Comparison of ENCODE assay signal across 1 cellular context in the genomic region with DNA sequence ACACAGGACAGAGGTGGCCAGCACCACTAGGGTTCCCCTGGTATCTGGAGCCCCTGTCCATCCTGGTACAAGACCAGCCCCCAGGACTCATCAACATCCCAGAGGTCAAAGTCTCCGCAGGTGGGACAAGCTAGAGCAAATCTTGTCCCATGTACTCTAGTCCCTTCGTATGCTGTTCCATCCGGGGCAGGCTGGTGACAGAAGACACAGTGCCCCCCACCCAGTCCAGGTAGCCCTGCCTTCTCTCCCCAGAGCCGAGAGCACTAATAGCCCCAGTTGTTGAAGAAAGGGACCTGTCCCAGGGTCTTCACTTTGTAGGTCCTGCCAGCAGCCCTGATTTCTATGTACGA.
TF ChIP-seq lines count a peak whose summit lies in the region.

No MANE protein-coding gene starts in this region.

TF ChIP-seq in IMR-90, 13 proteins besides CTCF, POLR2A, EP300 and RAD21:
- TF ChIP-seq, protein P1, sequence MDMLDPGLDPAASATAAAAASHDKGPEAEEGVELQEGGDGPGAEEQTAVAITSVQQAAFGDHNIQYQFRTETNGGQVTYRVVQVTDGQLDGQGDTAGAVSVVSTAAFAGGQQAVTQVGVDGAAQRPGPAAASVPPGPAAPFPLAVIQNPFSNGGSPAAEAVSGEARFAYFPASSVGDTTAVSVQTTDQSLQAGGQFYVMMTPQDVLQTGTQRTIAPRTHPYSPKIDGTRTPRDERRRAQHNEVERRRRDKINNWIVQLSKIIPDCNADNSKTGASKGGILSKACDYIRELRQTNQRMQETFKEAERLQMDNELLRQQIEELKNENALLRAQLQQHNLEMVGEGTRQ (IDR thresholded peaks at IDR 0.05; ENCODE audit: low read depth, low read length), result no peak
- TF ChIP-seq, protein P2, sequence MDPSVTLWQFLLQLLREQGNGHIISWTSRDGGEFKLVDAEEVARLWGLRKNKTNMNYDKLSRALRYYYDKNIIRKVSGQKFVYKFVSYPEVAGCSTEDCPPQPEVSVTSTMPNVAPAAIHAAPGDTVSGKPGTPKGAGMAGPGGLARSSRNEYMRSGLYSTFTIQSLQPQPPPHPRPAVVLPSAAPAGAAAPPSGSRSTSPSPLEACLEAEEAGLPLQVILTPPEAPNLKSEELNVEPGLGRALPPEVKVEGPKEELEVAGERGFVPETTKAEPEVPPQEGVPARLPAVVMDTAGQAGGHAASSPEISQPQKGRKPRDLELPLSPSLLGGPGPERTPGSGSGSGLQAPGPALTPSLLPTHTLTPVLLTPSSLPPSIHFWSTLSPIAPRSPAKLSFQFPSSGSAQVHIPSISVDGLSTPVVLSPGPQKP (IDR thresholded peaks at IDR 0.05; ENCODE audit: borderline replicate concordance, low read depth, low read length), result no peak
- TF ChIP-seq BHLHE40 (IDR thresholded peaks at IDR 0.05; ENCODE audit: low read depth, low read length) (no peak), FOS (IDR thresholded peaks at IDR 0.05; ENCODE audit: low read depth, low read length) (no peak), RCOR1 (IDR thresholded peaks at IDR 0.05; ENCODE audit: insufficient replicate concordance, low read length) (no peak), SMC3 (IDR thresholded peaks at IDR 0.05; ENCODE audit: low read depth, low read length) (no peak), MAFK (IDR thresholded peaks at IDR 0.05; ENCODE audit: low read depth, low read length) (no peak), NFE2L2 (IDR thresholded peaks at IDR 0.05; ENCODE audit: low read depth, low read length) (no peak), MAZ (IDR thresholded peaks at IDR 0.05; ENCODE audit: borderline replicate concordance, low read depth, low read length) (no peak), CEBPB (IDR thresholded peaks at IDR 0.05; ENCODE audit: low read depth, low read length) (no peak), CHD1 (IDR thresholded peaks at IDR 0.05; ENCODE audit: low read depth, low read length) (no peak), RFX5 (IDR thresholded peaks at IDR 0.05; ENCODE audit: low read depth, low read length) (no peak), MXI1 (IDR thresholded peaks at IDR 0.05; ENCODE audit: borderline replicate concordance, low read depth, low read length) (no peak)
TF ChIP-seq in IMR-90: peak in this region for 0.
